Comparison of ENCODE assay signal across 8 cellular contexts in genomic region chr1:5990913-5991783, GRCh38. TPM values are rescaled to one million over a fixed set of nuclear protein-coding genes. Genes with fewer than 3 reads are reported as not detected.
DNase-seq lines count a peak whose midpoint lies in the region; ATAC-seq, FAIRE-seq and TF ChIP-seq lines count a peak whose summit lies in the region.

No MANE protein-coding gene starts in this region.

- H2AFZ ChIP-seq in GM12878 (ENCODE audit: control insufficient read depth, low read depth, low read length) = peak overlapping the region; percentile 51

- peaks cover 32% of the 10 kb centered on the region for H3K79me2 ChIP-seq in GM12878 (ENCODE audit: control insufficient read depth, insufficient read depth, low read length)

- DNase-seq in GM12891 (ENCODE audit: insufficient read length, low spot score) = peak; percentile 73
- DNase-seq in Peyer's patch = peak; percentile 25 to 71 (median 59)
- no peak for DNase-seq in GM12878 (ENCODE audit: low read depth, low spot score)
- no peak for DNase-seq in NOMO-1 treated with dmso at 0.1 percent for 144 hours (lab: John Stamatoyannopoulos, UW; ENCODE audit: unreplicated experiment)
- DNase-seq in SHP77 (lab: John Stamatoyannopoulos, UW) = no peak

- H3K27ac ChIP-seq in Peyer's patch (peak overlapping the region; percentile 78 to 96 (median 88)), GM12878 (ENCODE audit: control insufficient read depth, insufficient read depth) (no peak overlapping the region), iPS-18a (ENCODE audit: low read length) (no peak overlapping the region), skin epidermis (peak overlapping the region; percentile 78 to 97 (median 95))

- in situ Hi-C loops in GM12878 (cut with MboI) = no loop called here

- no peak for TF ChIP-seq EP300 in GM12878 (IDR thresholded peaks at IDR 0.05; ENCODE audit: borderline replicate concordance in 1 of 2, control insufficient read depth in 1 of 2, low read depth in 2 of 2, low read length in 2 of 2)

- H3K9ac ChIP-seq in GM12878 (ENCODE audit: control insufficient read depth, insufficient read depth, low read length) (peak overlapping the region; percentile 32), iPS-18a (ENCODE audit: low read length) (no peak overlapping the region)

- intact Hi-C loops in GM12878 (cut with micrococcal nuclease; ENCODE audit: unreplicated experiment) = no loop called here

- H3K9me3 ChIP-seq in Peyer's patch (no peaks in the 10 kb centered on the region), GM12878 (replicated peaks; ENCODE audit: control insufficient read depth, insufficient read depth, low read length) (no peaks in the 10 kb centered on the region), iPS-18a (ENCODE audit: control insufficient read depth, low read depth, low read length) (no peaks in the 10 kb centered on the region)

- POLR2A ChIA-PET in GM12878 (lab: Charles Lee) = interaction anchor here (1.2 to 4.7 kb wide), 2 partner anchors 11 to 35 kb away, joined by 3 to 38 read pairs; no protein-coding TSS in a partner anchor

- no peak for TF ChIP-seq CTCF in Peyer's patch (IDR thresholded peaks at IDR 0.05)
- no peak for TF ChIP-seq CTCF in GM12878 (IDR thresholded peaks at IDR 0.05 in 2 of 3, conservative IDR thresholded peaks at IDR 0.05 in 1 of 3; ENCODE audit: control insufficient read depth in 2 of 3, extremely low read depth in 1 of 3, insufficient read depth in 1 of 3, low read depth in 3 of 3, low read length in 3 of 3)

- RAD21 ChIA-PET in GM12878 (lab: Charles Lee; ENCODE audit: unreplicated experiment) = interaction anchor here (0.6 to 1.3 kb wide), 2 partner anchors 34 to 37 kb away, joined by 3 to 4 read pairs; no protein-coding TSS in a partner anchor

- 11% methylated on average over 38 of the region's 53 CpGs for WGBS in GM12878 (ENCODE audit: insufficient coverage, insufficient replicate concordance, low lambda C conversion rate, missing lambda C conversion rate)

- SMC1A ChIA-PET in GM12878 (lab: Charles Lee; ENCODE audit: uncharacterized antibody, unreplicated experiment) = interaction anchor here (1.2 kb wide), 1 partner anchor 33 kb away, joined by 4 read pairs; no protein-coding TSS in a partner anchor

- FAIRE-seq in GM12891 (lab: Jason Lieb, UNC) (peak; percentile 75), GM12878 (lab: Jason Lieb, UNC) (peak; percentile 41)

- TSS peak; percentile 54 for BruUV-seq in GM12878 (replicated peaks; lab: Mats Ljungman, UMichigan)

- H3K36me3 ChIP-seq in Peyer's patch (no peaks in the 10 kb centered on the region), GM12878 (ENCODE audit: control insufficient read depth in 2 of 2, insufficient read depth in 2 of 2, low read length in 1 of 2) (peaks cover 3 to 4% of the 10 kb centered on the region in 2 experiments; a peak in 2 of 4 replicates), iPS-18a (ENCODE audit: control insufficient read depth, low read depth, low read length) (no peaks in the 10 kb centered on the region)

- peak overlapping the region; percentile 92 for H3K4me2 ChIP-seq in GM12878 (ENCODE audit: control insufficient read depth, insufficient read depth)

- H3K4me3 ChIP-seq in Peyer's patch = peak overlapping the region; percentile 66 to 87 (median 76)
- peak overlapping the region; percentile 94 for H3K4me3 ChIP-seq in GM12878
- H3K4me3 ChIP-seq in iPS-18a (ENCODE audit: low read length) = peak overlapping the region; percentile 62
- peak overlapping the region; percentile 72 to 93 (median 85) for H3K4me3 ChIP-seq in skin epidermis

- CTCF ChIA-PET in GM12878 (lab: Yijun Ruan, JAX) = interaction anchor here (1.4 kb wide), 1 partner anchor 39 kb away, joined by 3 read pairs; no protein-coding TSS in a partner anchor

- ATAC-seq in GM12878 = peak; percentile 13
- no peak for ATAC-seq in GM21447 (IDR thresholded peaks at IDR 0.05; ENCODE audit: unreplicated experiment)

- H3K4me1 ChIP-seq in Peyer's patch = peaks cover 0 to 26% (median 13%) of the 10 kb centered on the region in 4 donors
- H3K4me1 ChIP-seq in GM12878 (ENCODE audit: control insufficient read depth, insufficient read depth, low read length) = peaks cover 16% of the 10 kb centered on the region
- peaks cover 15% of the 10 kb centered on the region for H3K4me1 ChIP-seq in iPS-18a (ENCODE audit: control insufficient read depth, low read depth, low read length)

- no peaks in the 10 kb centered on the region for H4K20me1 ChIP-seq in GM12878 (ENCODE audit: control insufficient read depth, insufficient read depth)

- TF ChIP-seq RAD21 in GM12878 (IDR thresholded peaks at IDR 0.05; ENCODE audit: insufficient read depth, low read depth, low read length) = no peak

- TF ChIP-seq POLR2A in GM12891 (IDR thresholded peaks at IDR 0.05; ENCODE audit: low read depth, low read length) (no peak), Peyer's patch (IDR thresholded peaks at IDR 0.05) (no peak), GM12878 (IDR thresholded peaks at IDR 0.05; ENCODE audit: low read depth, low read length) (no peak; the same call in 1 of the 2 replicates)

- H3K27me3 ChIP-seq in Peyer's patch (no peaks in the 10 kb centered on the region), GM12878 (replicated peaks in 1 of 2; ENCODE audit: control insufficient read depth in 2 of 2, insufficient read depth in 2 of 2, low read length in 1 of 2) (no peaks in the 10 kb centered on the region), iPS-18a (ENCODE audit: control insufficient read depth, insufficient read depth, low read length) (peaks cover 34% of the 10 kb centered on the region)

TF ChIP-seq in GM12891, 5 proteins besides CTCF, POLR2A, EP300 and RAD21:
- TF ChIP-seq POLR2AphosphoS5 (IDR thresholded peaks at IDR 0.05; ENCODE audit: low read depth, low read length) (no peak), POU2F2 (IDR thresholded peaks at IDR 0.05; ENCODE audit: low read depth, low read length) (no peak), PAX5 (IDR thresholded peaks at IDR 0.05; ENCODE audit: insufficient read depth, low read length, severe bottlenecking) (no peak), TAF1 (IDR thresholded peaks at IDR 0.05; ENCODE audit: low read depth, low read length) (no peak), SPI1 (IDR thresholded peaks at IDR 0.05; ENCODE audit: low read depth, low read length) (no peak)

TF ChIP-seq in GM12878, 131 proteins besides CTCF, POLR2A, EP300 and RAD21 (continues in another document):
- TF ChIP-seq SRF (IDR thresholded peaks at IDR 0.05; ENCODE audit: low read depth in 2 of 2, low read length in 2 of 2) (no peak), STAT1 (conservative IDR thresholded peaks at IDR 0.05) (no peak), RCOR1 (conservative IDR thresholded peaks at IDR 0.05; ENCODE audit: low read depth, low read length) (no peak), USF2 (IDR thresholded peaks at IDR 0.05; ENCODE audit: borderline replicate concordance, low read depth, low read length) (no peak), NBN (IDR thresholded peaks at IDR 0.05) (no peak), MTA2 (IDR thresholded peaks at IDR 0.05; ENCODE audit: low read depth) (no peak)

RNA-seq across cellular contexts. Expression of gene NPHP4, which starts 1.1 kb away (rescaled TPM):
- polyA plus RNA-seq in GM12891 (2012; ENCODE audit: low read depth, missing spikeins) = 4.0 TPM
- total RNA-seq in Peyer's patch = 10 to 100 TPM in 3 of 4 donors, 1 to 10 TPM in 1; 9.2 to 35.5 (median 18.3) TPM
- 33.2 and 39.6 TPM in 2 replicates for total RNA-seq in GM12878 (2013; cell fraction: nucleolus; rRNA removed)
- 3.2 and 3.8 TPM in 2 replicates for total RNA-seq in GM12878 (2014; rRNA removed)
- total RNA-seq in GM12878 (2014; rRNA removed; fragmentation: Illumina TruSeq; extraction: Trizol) = 2.1 TPM in 2 replicates
- total RNA-seq in GM12878 (2021) = 8.3 and 10.5 TPM in 2 replicates
- 1.9 TPM for polyA plus RNA-seq in GM12878 (2011; ENCODE audit: low read depth)
- 1.6 and 2.9 TPM in 2 replicates for polyA plus RNA-seq in GM12878 (2011; rRNA removed)
- 3.3 and 4.8 TPM in 2 replicates for polyA plus RNA-seq in GM12878 (2011; cell fraction: cytosol; rRNA removed)
- polyA plus RNA-seq in GM12878 (2011; cell fraction: nucleus; rRNA removed) = 41.4 and 46.9 TPM in 2 replicates
- polyA plus RNA-seq in GM12878 (2012) = 4.5 and 4.6 TPM in 2 replicates
- polyA plus RNA-seq in GM12878 (2014; fragmentation: Illumina TruSeq; extraction: Trizol) = 1.4 and 2.6 TPM in 2 replicates
- polyA plus RNA-seq in GM12878 (2014; fragmentation: Nextera tagmentation; extraction: Ambion mirVana) = under 1 TPM; 0.16 to 0.66 TPM
- polyA plus RNA-seq in GM12878 (2014; rRNA removed) = 5.3 and 6.8 TPM in 2 replicates
- polyA plus RNA-seq in GM12878 (2016; fragmentation: Nextera tagmentation; extraction: Ambion mirVana) = 1 to 10 TPM; 3.3 TPM
- polyA minus RNA-seq in GM12878 (2011; rRNA and poly(A)+ RNA removed) = 5.6 and 11.7 TPM in 2 replicates
- 3.8 and 4.0 TPM in 2 replicates for polyA minus RNA-seq in GM12878 (2011; cell fraction: cytosol; rRNA and poly(A)+ RNA removed)
- polyA minus RNA-seq in GM12878 (2011; cell fraction: nucleus; rRNA and poly(A)+ RNA removed) = 11.2 and 18.5 TPM in 2 replicates

RNA-seq across cellular contexts. Expression of gene KCNAB2, which starts 54.5 kb away (rescaled TPM):
- 47.5 TPM for polyA plus RNA-seq in GM12891 (2012; ENCODE audit: low read depth, missing spikeins)
- 10 to 100 TPM in 2 of 4 donors, 1 to 10 TPM in 2; 5.4 to 26.4 (median 10.1) TPM for total RNA-seq in Peyer's patch
- total RNA-seq in GM12878 (2013; cell fraction: nucleolus; rRNA removed) = 140 and 169 TPM in 2 replicates
- total RNA-seq in GM12878 (2014; rRNA removed) = 46.6 and 55.6 TPM in 2 replicates
- 34.8 and 36.9 TPM in 2 replicates for total RNA-seq in GM12878 (2014; rRNA removed; fragmentation: Illumina TruSeq; extraction: Trizol)
- total RNA-seq in GM12878 (2021) = 118 and 123 TPM in 2 replicates
- 19.6 TPM for polyA plus RNA-seq in GM12878 (2011; ENCODE audit: low read depth)
- polyA plus RNA-seq in GM12878 (2011; rRNA removed) = 59.0 and 117 TPM in 2 replicates
- polyA plus RNA-seq in GM12878 (2011; cell fraction: cytosol; rRNA removed) = 99.8 and 112 TPM in 2 replicates
- 639 and 737 TPM in 2 replicates for polyA plus RNA-seq in GM12878 (2011; cell fraction: nucleus; rRNA removed)
- polyA plus RNA-seq in GM12878 (2012) = 60.1 and 83.6 TPM in 2 replicates
- 23.7 and 57.4 TPM in 2 replicates for polyA plus RNA-seq in GM12878 (2014; fragmentation: Illumina TruSeq; extraction: Trizol)
- polyA plus RNA-seq in GM12878 (2014; fragmentation: Nextera tagmentation; extraction: Ambion mirVana) = 1 to 10 TPM; 2.9 to 4.7 TPM
- 98.9 and 115 TPM in 2 replicates for polyA plus RNA-seq in GM12878 (2014; rRNA removed)
- polyA plus RNA-seq in GM12878 (2016; fragmentation: Nextera tagmentation; extraction: Ambion mirVana) = 10 to 100 TPM; 67.5 to 73.2 TPM
- polyA minus RNA-seq in GM12878 (2011; rRNA and poly(A)+ RNA removed) = 64.4 and 91.4 TPM in 2 replicates
- 39.9 and 41.6 TPM in 2 replicates for polyA minus RNA-seq in GM12878 (2011; cell fraction: cytosol; rRNA and poly(A)+ RNA removed)
- polyA minus RNA-seq in GM12878 (2011; cell fraction: nucleus; rRNA and poly(A)+ RNA removed) = 90.3 and 105 TPM in 2 replicates

Comparison
In these comparisons a context has a peak if more than half of its experiments do, and no peak if none do; other contexts are left out.
1. DNase-seq: peak in GM12891 (single experiment) and Peyer's patch (3 of 3); none in GM12878 (single experiment), NOMO-1 treated with dmso at 0.1 percent for 144 hours (single experiment) and SHP77 (0 of 2).
2. H3K27ac ChIP-seq: peak in Peyer's patch (4 of 4) and skin epidermis (21 of 21); none in GM12878 (single experiment) and iPS-18a (single experiment).
3. Peak in every context shown above with its lines, with median percentiles within 50 percentile points of each other: H3K4me3 ChIP-seq.